Comparison of ENCODE assay signal across 1 cellular context in genomic region chr3:134308350-134308891, GRCh38.
A peak's percentile ranks its signal among the peaks of the same experiment; 100 is the strongest.
TF ChIP-seq lines count a peak whose summit lies in the region.

No MANE protein-coding gene starts in this region.

TF ChIP-seq in HepG2, 621 proteins besides CTCF, POLR2A, EP300 and RAD21 (continued from another document and continues in another):
- no peak for TF ChIP-seq ZNF691 (CRISPR knock-in tag; IDR thresholded peaks at IDR 0.05; ENCODE audit: borderline replicate concordance, low read depth)
- no peak for TF ChIP-seq ZNF24 (IDR thresholded peaks at IDR 0.05)
- peak; percentile 31; the same call in 1 of the 2 replicates for TF ChIP-seq ZFX (CRISPR knock-in tag; IDR thresholded peaks at IDR 0.05; ENCODE audit: low read depth)
- no peak for TF ChIP-seq ZNF430 (CRISPR knock-in tag; IDR thresholded peaks at IDR 0.05)
- peak; percentile 52 for TF ChIP-seq GATAD1 (CRISPR knock-in tag; IDR thresholded peaks at IDR 0.05)
- no peak for TF ChIP-seq MXD1 (CRISPR knock-in tag; IDR thresholded peaks at IDR 0.05)
- TF ChIP-seq ZNF883 (CRISPR knock-in tag; IDR thresholded peaks at IDR 0.05; ENCODE audit: not compliant biosample characterization), result peak; percentile 25
- TF ChIP-seq ATF7 (IDR thresholded peaks at IDR 0.05), result no peak
- TF ChIP-seq ATF7 (CRISPR knock-in tag; IDR thresholded peaks at IDR 0.05), result no peak
- TF ChIP-seq ZNF446 (CRISPR knock-in tag; IDR thresholded peaks at IDR 0.05), result no peak
- no peak for TF ChIP-seq KDM6A (CRISPR knock-in tag; IDR thresholded peaks at IDR 0.05; ENCODE audit: low read depth)
- peak; percentile 51; the same call in 1 of the 2 replicates for TF ChIP-seq SP5 (CRISPR knock-in tag; IDR thresholded peaks at IDR 0.05; ENCODE audit: borderline replicate concordance, low read depth)
- TF ChIP-seq PRDM10 (CRISPR knock-in tag; IDR thresholded peaks at IDR 0.05; ENCODE audit: low read depth), result no peak
- TF ChIP-seq TAF1 (CRISPR knock-in tag; IDR thresholded peaks at IDR 0.05), result no peak
- peak; percentile 96 for TF ChIP-seq ZNF672 (CRISPR knock-in tag; IDR thresholded peaks at IDR 0.05)
- TF ChIP-seq ZNF619 (CRISPR knock-in tag; IDR thresholded peaks at IDR 0.05), result 0 out of 2 replicates have a peak, but pooled peaks have one; percentile 12
- peak; percentile 79 for TF ChIP-seq ZKSCAN1 (IDR thresholded peaks at IDR 0.05; ENCODE audit: low read length)
- TF ChIP-seq ZSCAN25 (CRISPR knock-in tag; IDR thresholded peaks at IDR 0.05), result peak; percentile 99
- TF ChIP-seq FOXK2 (IDR thresholded peaks at IDR 0.05), result no peak
- TF ChIP-seq XRCC5 (optimal IDR thresholded peaks at IDR 0.05; ENCODE audit: low read length), result peak; percentile 16
- TF ChIP-seq PATZ1 (CRISPR knock-in tag; IDR thresholded peaks at IDR 0.05), result peak; percentile 63; the same call in 1 of the 2 replicates
- TF ChIP-seq SMC3 (IDR thresholded peaks at IDR 0.05; ENCODE audit: low read length), result peak; percentile 100
- TF ChIP-seq KLF16 (CRISPR knock-in tag; IDR thresholded peaks at IDR 0.05), result 0 out of 4 replicates have a peak, but pooled peaks of 1 of the 2 experiments have one; percentile 60
- TF ChIP-seq ZNF572 (CRISPR knock-in tag; IDR thresholded peaks at IDR 0.05), result no peak
- TF ChIP-seq ZNF263 (CRISPR knock-in tag; IDR thresholded peaks at IDR 0.05), result no peak
- TF ChIP-seq ZNF124 (CRISPR knock-in tag; IDR thresholded peaks at IDR 0.05), result peak; percentile 68
- peak; percentile 33 for TF ChIP-seq ARID5B (CRISPR knock-in tag; IDR thresholded peaks at IDR 0.05)
- TF ChIP-seq SMARCE1 (IDR thresholded peaks at IDR 0.05; ENCODE audit: borderline replicate concordance), result no peak
- TF ChIP-seq ZNF777 (CRISPR knock-in tag; IDR thresholded peaks at IDR 0.05), result 0 out of 2 replicates have a peak, but pooled peaks have one; percentile 17
- TF ChIP-seq KLF12 (CRISPR knock-in tag; IDR thresholded peaks at IDR 0.05; ENCODE audit: borderline replicate concordance), result peak; percentile 66; the same call in 1 of the 2 replicates
- no peak; the same call in 1 of the 2 replicates for TF ChIP-seq ZNF205 (CRISPR knock-in tag; IDR thresholded peaks at IDR 0.05)
- TF ChIP-seq PHF8 (CRISPR knock-in tag; IDR thresholded peaks at IDR 0.05), result 0 out of 2 replicates have a peak, but pooled peaks have one; percentile 32
- TF ChIP-seq ZNF44 (CRISPR knock-in tag; IDR thresholded peaks at IDR 0.05), result peak; percentile 80; the same call in 1 of the 2 replicates
- no peak for TF ChIP-seq SIN3B (IDR thresholded peaks at IDR 0.05; ENCODE audit: low read length)
- no peak for TF ChIP-seq STAT6 (CRISPR knock-in tag; IDR thresholded peaks at IDR 0.05; ENCODE audit: borderline replicate concordance)
- 0 out of 2 replicates have a peak, but pooled peaks have one; percentile 14 for TF ChIP-seq ZNF292 (CRISPR knock-in tag; IDR thresholded peaks at IDR 0.05; ENCODE audit: borderline replicate concordance, low read depth)
- TF ChIP-seq ZNF510 (CRISPR knock-in tag; IDR thresholded peaks at IDR 0.05; ENCODE audit: low read depth), result no peak
- no peak for TF ChIP-seq HMGXB3 (CRISPR knock-in tag; IDR thresholded peaks at IDR 0.05; ENCODE audit: borderline replicate concordance)
- TF ChIP-seq ATAD3A (CRISPR knock-in tag; IDR thresholded peaks at IDR 0.05), result no peak
- TF ChIP-seq ZNF34 (CRISPR knock-in tag; IDR thresholded peaks at IDR 0.05; ENCODE audit: borderline replicate concordance), result no peak
- peak; percentile 42 for TF ChIP-seq ASH2L (IDR thresholded peaks at IDR 0.05; ENCODE audit: insufficient read length, low read depth, low read length)
- TF ChIP-seq TEAD3 (CRISPR knock-in tag; optimal IDR thresholded peaks at IDR 0.05; ENCODE audit: borderline replicate concordance), result peak; percentile 92
- 0 out of 2 replicates have a peak, but pooled peaks have one; percentile 31 for TF ChIP-seq RXRB (CRISPR knock-in tag; IDR thresholded peaks at IDR 0.05; ENCODE audit: borderline replicate concordance)
- TF ChIP-seq FOSL2 (CRISPR knock-in tag; IDR thresholded peaks at IDR 0.05), result peak; percentile 37
- 0 out of 2 replicates have a peak, but pooled peaks have one; percentile 59 for TF ChIP-seq ZBTB7A (CRISPR knock-in tag; IDR thresholded peaks at IDR 0.05)
- TF ChIP-seq TARDBP (CRISPR knock-in tag; IDR thresholded peaks at IDR 0.05), result 0 out of 2 replicates have a peak, but pooled peaks have one; percentile 40
